In the genomic region with DNA sequence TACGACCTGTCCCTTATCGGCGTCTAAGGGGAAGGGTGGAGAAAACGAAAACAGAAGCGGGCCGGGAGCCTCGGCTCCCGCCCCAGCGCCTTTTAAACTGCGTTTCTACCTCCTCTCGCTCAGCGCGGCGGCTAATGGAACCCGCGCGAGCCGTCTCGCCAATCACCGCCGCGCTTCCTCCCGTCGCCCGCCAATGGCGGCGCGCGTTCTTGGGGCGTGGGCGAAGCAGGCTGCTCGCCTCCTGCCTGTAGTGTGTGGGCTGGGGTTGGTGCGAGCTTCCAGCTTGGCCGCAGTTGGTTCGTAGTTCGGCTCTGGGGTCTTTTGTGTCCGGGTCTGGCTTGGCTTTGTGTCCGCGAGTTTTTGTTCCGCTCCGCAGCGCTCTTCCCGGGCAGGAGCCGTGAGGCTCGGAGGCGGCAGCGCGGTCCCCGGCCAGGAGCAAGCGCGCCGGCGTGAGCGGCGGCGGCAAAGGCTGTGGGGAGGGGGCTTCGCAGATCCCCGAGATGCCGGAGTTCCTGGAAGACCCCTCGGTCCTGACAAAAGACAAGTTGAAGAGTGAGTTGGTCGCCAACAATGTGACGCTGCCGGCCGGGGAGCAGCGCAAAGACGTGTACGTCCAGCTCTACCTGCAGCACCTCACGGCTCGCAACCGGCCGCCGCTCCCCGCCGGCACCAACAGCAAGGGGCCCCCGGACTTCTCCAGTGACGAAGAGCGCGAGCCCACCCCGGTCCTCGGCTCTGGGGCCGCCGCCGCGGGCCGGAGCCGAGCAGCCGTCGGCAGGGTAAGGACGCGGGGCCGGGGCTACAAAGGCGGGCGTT, we compare ENCODE assay signal across 1 cellular context.
TF ChIP-seq lines count a peak whose summit lies in the region.

A gene with protein sequence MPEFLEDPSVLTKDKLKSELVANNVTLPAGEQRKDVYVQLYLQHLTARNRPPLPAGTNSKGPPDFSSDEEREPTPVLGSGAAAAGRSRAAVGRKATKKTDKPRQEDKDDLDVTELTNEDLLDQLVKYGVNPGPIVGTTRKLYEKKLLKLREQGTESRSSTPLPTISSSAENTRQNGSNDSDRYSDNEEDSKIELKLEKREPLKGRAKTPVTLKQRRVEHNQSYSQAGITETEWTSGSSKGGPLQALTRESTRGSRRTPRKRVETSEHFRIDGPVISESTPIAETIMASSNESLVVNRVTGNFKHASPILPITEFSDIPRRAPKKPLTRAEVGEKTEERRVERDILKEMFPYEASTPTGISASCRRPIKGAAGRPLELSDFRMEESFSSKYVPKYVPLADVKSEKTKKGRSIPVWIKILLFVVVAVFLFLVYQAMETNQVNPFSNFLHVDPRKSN (plus strand): TSS at position 223 of the 816 bp plus-strand sequence. CDS start 278 bp downstream, at position 501.

TF ChIP-seq in HCT116, 20 proteins besides CTCF, POLR2A, EP300 and RAD21 (continued from another document):
- TF ChIP-seq, protein P1, sequence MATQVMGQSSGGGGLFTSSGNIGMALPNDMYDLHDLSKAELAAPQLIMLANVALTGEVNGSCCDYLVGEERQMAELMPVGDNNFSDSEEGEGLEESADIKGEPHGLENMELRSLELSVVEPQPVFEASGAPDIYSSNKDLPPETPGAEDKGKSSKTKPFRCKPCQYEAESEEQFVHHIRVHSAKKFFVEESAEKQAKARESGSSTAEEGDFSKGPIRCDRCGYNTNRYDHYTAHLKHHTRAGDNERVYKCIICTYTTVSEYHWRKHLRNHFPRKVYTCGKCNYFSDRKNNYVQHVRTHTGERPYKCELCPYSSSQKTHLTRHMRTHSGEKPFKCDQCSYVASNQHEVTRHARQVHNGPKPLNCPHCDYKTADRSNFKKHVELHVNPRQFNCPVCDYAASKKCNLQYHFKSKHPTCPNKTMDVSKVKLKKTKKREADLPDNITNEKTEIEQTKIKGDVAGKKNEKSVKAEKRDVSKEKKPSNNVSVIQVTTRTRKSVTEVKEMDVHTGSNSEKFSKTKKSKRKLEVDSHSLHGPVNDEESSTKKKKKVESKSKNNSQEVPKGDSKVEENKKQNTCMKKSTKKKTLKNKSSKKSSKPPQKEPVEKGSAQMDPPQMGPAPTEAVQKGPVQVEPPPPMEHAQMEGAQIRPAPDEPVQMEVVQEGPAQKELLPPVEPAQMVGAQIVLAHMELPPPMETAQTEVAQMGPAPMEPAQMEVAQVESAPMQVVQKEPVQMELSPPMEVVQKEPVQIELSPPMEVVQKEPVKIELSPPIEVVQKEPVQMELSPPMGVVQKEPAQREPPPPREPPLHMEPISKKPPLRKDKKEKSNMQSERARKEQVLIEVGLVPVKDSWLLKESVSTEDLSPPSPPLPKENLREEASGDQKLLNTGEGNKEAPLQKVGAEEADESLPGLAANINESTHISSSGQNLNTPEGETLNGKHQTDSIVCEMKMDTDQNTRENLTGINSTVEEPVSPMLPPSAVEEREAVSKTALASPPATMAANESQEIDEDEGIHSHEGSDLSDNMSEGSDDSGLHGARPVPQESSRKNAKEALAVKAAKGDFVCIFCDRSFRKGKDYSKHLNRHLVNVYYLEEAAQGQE (IDR thresholded peaks at IDR 0.05; ENCODE audit: low read depth), result no peak
- TF ChIP-seq EZH2 (IDR thresholded peaks at IDR 0.05) (no peak), CBX3 (IDR thresholded peaks at IDR 0.05; ENCODE audit: low read depth) (no peak; the same call in 1 of the 2 replicates), ELF1 (IDR thresholded peaks at IDR 0.05; ENCODE audit: borderline replicate concordance, low read depth) (no peak), EZH2phosphoT487 (IDR thresholded peaks at IDR 0.05; ENCODE audit: borderline replicate concordance) (no peak), JUND (IDR thresholded peaks at IDR 0.05) (no peak), TCF7L2 (IDR thresholded peaks at IDR 0.05; ENCODE audit: borderline replicate concordance, extremely low read depth, insufficient read depth, insufficient read length) (peak; percentile 28), ZNF274 (IDR thresholded peaks at IDR 0.05; ENCODE audit: low read depth, low read length) (no peak), YY1 (IDR thresholded peaks at IDR 0.05; ENCODE audit: extremely low read depth, insufficient replicate concordance, low read depth, low read length) (peak; percentile 83), FOSL1 (IDR thresholded peaks at IDR 0.05; ENCODE audit: low read depth) (no peak), EGR1 (IDR thresholded peaks at IDR 0.05; ENCODE audit: low read depth) (peak; percentile 95), ZFX (IDR thresholded peaks at IDR 0.05) (peak; percentile 43; the same call in 1 of the 2 replicates)
- TF ChIP-seq, protein P2, sequence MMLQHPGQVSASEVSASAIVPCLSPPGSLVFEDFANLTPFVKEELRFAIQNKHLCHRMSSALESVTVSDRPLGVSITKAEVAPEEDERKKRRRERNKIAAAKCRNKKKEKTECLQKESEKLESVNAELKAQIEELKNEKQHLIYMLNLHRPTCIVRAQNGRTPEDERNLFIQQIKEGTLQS (IDR thresholded peaks at IDR 0.05), result no peak
